ENCODE assay signal across 8 cellular contexts in the genomic region with DNA sequence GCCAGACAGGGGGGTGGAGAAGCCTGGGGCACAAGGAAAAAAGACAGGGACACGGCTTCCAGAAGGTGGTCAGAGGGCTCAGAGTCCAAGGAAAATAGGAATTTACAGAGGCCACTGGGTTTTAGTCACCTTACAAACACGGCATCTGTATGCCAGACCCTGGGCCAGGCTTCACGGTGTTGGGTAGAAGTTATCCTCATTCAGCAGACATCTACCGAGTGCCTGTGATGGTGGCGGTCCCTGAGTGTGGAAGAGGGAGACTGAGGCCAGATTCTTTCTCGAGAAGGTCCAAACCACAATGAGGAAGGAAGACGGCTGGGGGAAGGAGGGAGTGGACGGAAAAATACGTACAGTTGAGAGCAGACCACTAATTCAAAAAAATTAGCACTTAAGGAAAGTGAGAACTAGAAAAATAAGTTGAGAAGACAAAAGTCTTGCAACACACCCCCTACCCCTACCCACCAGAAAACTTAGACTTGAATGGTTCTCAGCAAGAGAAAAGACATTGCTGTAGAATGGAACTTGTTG. TPM values are rescaled to one million over a fixed set of nuclear protein-coding genes. Genes with fewer than 3 reads are reported as not detected.
A peak's percentile ranks its signal among the peaks of the same experiment; 100 is the strongest.
DNase-seq lines count a peak whose midpoint lies in the region; ATAC-seq and TF ChIP-seq lines count a peak whose summit lies in the region.

No MANE protein-coding gene starts in this region.

- peak overlapping the region; percentile 96 for H3K4me3 ChIP-seq in DOHH2 (ENCODE audit: low read length)
- H3K4me3 ChIP-seq in OCI-LY1 (ENCODE audit: low read depth, low read length, poor library complexity, severe bottlenecking): peak overlapping the region; percentile 97
- peak overlapping the region; percentile 50 for H3K4me3 ChIP-seq in effector memory CD4-positive, alpha-beta T cell (ENCODE audit: insufficient read depth, low read depth, low read length, poor library complexity, severe bottlenecking)
- H3K4me3 ChIP-seq in ovary: peak overlapping the region; percentile 29

- no peak for TF ChIP-seq POLR2A in ovary (IDR thresholded peaks at IDR 0.05)

- no peak for ATAC-seq in HG03097 (IDR thresholded peaks at IDR 0.05; ENCODE audit: low FRiP score, unreplicated experiment)

- no peak for TF ChIP-seq CTCF in DOHH2 (IDR thresholded peaks at IDR 0.05; ENCODE audit: low read depth, low read length, poor library complexity, severe bottlenecking)
- TF ChIP-seq CTCF in OCI-LY1 (IDR thresholded peaks at IDR 0.05; ENCODE audit: low read length): no peak
- peak in 1 of 3 donors; percentile 1 for TF ChIP-seq CTCF in ovary (IDR thresholded peaks at IDR 0.05)

- intact Hi-C loops in ovary (cut with DNase I): no loop called here

- peak overlapping the region; percentile 91 for H3K9ac ChIP-seq in OCI-LY1 (ENCODE audit: low read length)

- no peak for TF ChIP-seq EP300 in ovary (IDR thresholded peaks at IDR 0.05)

- 81 to 86% (median 83%) methylated on average over 9 of the region's 9 CpGs for WGBS in ovary, 3 donors

- H4K20me1 ChIP-seq in DOHH2 (ENCODE audit: control insufficient read depth, insufficient read depth, low read depth, low read length): peaks cover 32% of the 10 kb centered on the region
- no peaks in the 10 kb centered on the region for H4K20me1 ChIP-seq in OCI-LY1 (ENCODE audit: insufficient read depth, low read length)

- H3K9me2 ChIP-seq in DOHH2 (replicated peaks; ENCODE audit: control insufficient read depth, low read length): no peaks in the 10 kb centered on the region
- H3K9me2 ChIP-seq in OCI-LY1 (ENCODE audit: low read depth, low read length): no peaks in the 10 kb centered on the region

- peaks cover 78% of the 10 kb centered on the region for H3K4me1 ChIP-seq in DOHH2 (ENCODE audit: control insufficient read depth, low read length)
- peaks cover 73% of the 10 kb centered on the region for H3K4me1 ChIP-seq in OCI-LY1 (ENCODE audit: insufficient read depth, low read length, severe bottlenecking)
- peaks cover 29% of the 10 kb centered on the region for H3K4me1 ChIP-seq in effector memory CD4-positive, alpha-beta T cell (ENCODE audit: control insufficient read depth, insufficient read depth, low read length, poor library complexity, severe bottlenecking)
- H3K4me1 ChIP-seq in ovary (ENCODE audit: insufficient read depth): peaks cover 9% of the 10 kb centered on the region

- H2AFZ ChIP-seq in OCI-LY1 (ENCODE audit: low read length): no peak overlapping the region

- H3K4me2 ChIP-seq in DOHH2 (ENCODE audit: low read length) (peak overlapping the region; percentile 100), OCI-LY1 (ENCODE audit: low read length) (peak overlapping the region; percentile 85)

- H3F3A ChIP-seq in DOHH2 (ENCODE audit: control insufficient read depth, insufficient read depth) (peaks cover 70% of the 10 kb centered on the region), OCI-LY1 (ENCODE audit: insufficient read depth, low read length) (peaks cover 31% of the 10 kb centered on the region)

- peaks cover 71% of the 10 kb centered on the region for H3K79me2 ChIP-seq in DOHH2 (ENCODE audit: control insufficient read depth, low read length)
- H3K79me2 ChIP-seq in OCI-LY1 (ENCODE audit: insufficient read depth, low read length): peaks cover 44% of the 10 kb centered on the region

- H3K27me3 ChIP-seq in DOHH2 (ENCODE audit: control insufficient read depth, low read length): no peaks in the 10 kb centered on the region
- no peaks in the 10 kb centered on the region for H3K27me3 ChIP-seq in OCI-LY1 (ENCODE audit: insufficient read depth, low read length)
- H3K27me3 ChIP-seq in effector memory CD4-positive, alpha-beta T cell (replicated peaks; ENCODE audit: control insufficient read depth, insufficient read depth, low read length, poor library complexity, severe bottlenecking): no peaks in the 10 kb centered on the region
- H3K27me3 ChIP-seq in ovary: no peaks in the 10 kb centered on the region

- H3K9me3 ChIP-seq in DOHH2 (ENCODE audit: control insufficient read depth, insufficient read depth, low read length) (no peaks in the 10 kb centered on the region), OCI-LY1 (ENCODE audit: low read length) (no peaks in the 10 kb centered on the region), ovary (no peaks in the 10 kb centered on the region)
- H3K9me3 ChIP-seq in effector memory CD4-positive, alpha-beta T cell (ENCODE audit: control insufficient read depth, low read length): no peaks in the 10 kb centered on the region

- peaks cover 60% of the 10 kb centered on the region for H3K36me3 ChIP-seq in DOHH2 (ENCODE audit: control insufficient read depth, low read length)
- peaks cover 41% of the 10 kb centered on the region for H3K36me3 ChIP-seq in OCI-LY1 (ENCODE audit: insufficient read depth, low read length)
- H3K36me3 ChIP-seq in effector memory CD4-positive, alpha-beta T cell (ENCODE audit: control insufficient read depth, insufficient read depth, low read length): peaks cover 34% of the 10 kb centered on the region
- no peaks in the 10 kb centered on the region for H3K36me3 ChIP-seq in ovary

- peak overlapping the region; percentile 99 for H3K27ac ChIP-seq in DOHH2 (ENCODE audit: low read depth, low read length)
- H3K27ac ChIP-seq in OCI-LY1 (ENCODE audit: low read depth, low read length, poor library complexity, severe bottlenecking): peak overlapping the region; percentile 100
- H3K27ac ChIP-seq in effector memory CD4-positive, alpha-beta T cell (ENCODE audit: insufficient read depth, low read length, poor library complexity, severe bottlenecking): peak overlapping the region; percentile 99
- H3K27ac ChIP-seq in ovary: peak overlapping the region; percentile 43 to 85

- DNase-seq in effector memory CD4-positive, alpha-beta T cell: no peak
- peak in 2 of 5 donors; percentile 39 for DNase-seq in ovary
- no peak for DNase-seq in activated gamma-delta T cell (lab: John Stamatoyannopoulos, UW)
- DNase-seq in inferior parietal cortex (ENCODE audit: extremely low spot score): no peak
- no peak for DNase-seq in NCI-H1092 treated with DMSO at 0.1 percent for 48 hours (lab: John Stamatoyannopoulos, UW)

RNA-seq across cellular contexts. Expression of gene BTG2, which starts 0.9 kb away (rescaled TPM):
- total RNA-seq in ovary: 100 to 1,000 TPM; 124 to 395 (median 220) TPM
- 100 to 1,000 TPM; 113 to 167 TPM for polyA plus RNA-seq in ovary

RNA-seq across cellular contexts. Expression of gene FMOD, which starts 46.5 kb away (rescaled TPM):
- 100 to 1,000 TPM; 110 to 158 (median 137) TPM for total RNA-seq in ovary
- 100 to 1,000 TPM; 116 to 175 TPM for polyA plus RNA-seq in ovary

Comparison
In these comparisons a context has a peak if more than half of its experiments do, and no peak if none do; other contexts are left out.
1. H3K4me3 ChIP-seq: peak in every context shown above with its lines; median percentile 97 in OCI-LY1; 96 in DOHH2; 50 in effector memory CD4-positive, alpha-beta T cell; 29 in ovary.